In the genomic region with DNA sequence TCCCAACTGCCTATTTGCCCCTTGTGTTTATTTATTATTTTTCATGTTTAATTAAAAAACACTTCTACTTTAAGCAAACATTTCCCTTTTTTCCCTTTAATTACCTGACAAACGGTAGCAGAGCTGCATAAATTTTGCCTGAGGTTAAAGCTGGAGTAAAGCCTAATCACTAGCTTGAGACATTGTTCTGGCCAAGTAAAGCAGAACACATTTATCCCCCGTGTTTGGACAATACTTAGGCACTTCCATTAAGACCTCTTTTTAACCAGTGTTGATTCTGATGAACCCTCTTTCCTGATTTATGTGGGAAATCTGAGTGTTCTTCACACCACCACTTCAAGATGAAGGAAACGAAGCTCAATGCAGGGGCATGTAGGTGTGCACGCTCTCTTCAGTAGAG, we compare ENCODE assay signal across 23 cellular contexts. TPM values are rescaled to one million over a fixed set of nuclear protein-coding genes. Genes with fewer than 3 reads are reported as not detected.
DNase-seq lines count a peak whose midpoint lies in the region; TF ChIP-seq lines count a peak whose summit lies in the region.
"Had no signal": no experiment of that assay in that cellular context is flagged by ENCODE, and none has a peak within 500 bp of the region (broad histone marks: within the 10 kb centered on the region; RNA-seq: fewer than 3 reads in every experiment).

No MANE protein-coding gene starts in this region.

- H3K4me2 ChIP-seq in neural progenitor cell: peak overlapping the region; percentile 58

- H4K20me1 ChIP-seq in neural progenitor cell (ENCODE audit: low read depth): no peaks in the 10 kb centered on the region

- no peaks in the 10 kb centered on the region for H3K79me2 ChIP-seq in neural progenitor cell (ENCODE audit: low read depth)

- no peak overlapping the region for H3K27ac ChIP-seq in neural progenitor cell
- H3K27ac ChIP-seq: HL-60 had no signal

- peak; percentile 38 to 82 (median 74) for DNase-seq in NCI-H1417 (lab: John Stamatoyannopoulos, UW)
- no peak for DNase-seq in NCI-H1417 treated with DMSO at 0.1 percent for 48 hours (lab: John Stamatoyannopoulos, UW)
- peak; percentile 41 to 79 for DNase-seq in NCI-H2081 (lab: John Stamatoyannopoulos, UW)
- peak; percentile 66 for DNase-seq in NCI-H748 treated with DMSO at 0.1 percent for 48 hours (lab: John Stamatoyannopoulos, UW)
- DNase-seq in neural progenitor cell (ENCODE audit: low spot score): peak; percentile 65
- no peak for DNase-seq in NOMO-1 treated with DMSO at 0.1 percent for 48 hours (lab: John Stamatoyannopoulos, UW; ENCODE audit: unreplicated experiment)
- no peak for DNase-seq in cortex of kidney (lab: John Stamatoyannopoulos, UW)
- DNase-seq in activated naive CD4-positive, alpha-beta T cell treated with Interleukin-2 at 50 U/mL for 16 hours: no peak
- DNase-seq: BE2C; Caco-2; CD4-positive, CD25-positive, alpha-beta regulatory T cell; H7; Kasumi-1; MG63; NCI-H1048; NCI-H2227 treated with DMSO at 0.1 percent for 48 hours; NCI-H524 treated with DMSO at 0.1 percent for 48 hours; NK-92 treated with Interleukin-12 subunit alpha and Interleukin-12 subunit beta, amount 100 ng/mL, for 24 hours; SW 1271; T-helper 2 cell had no signal

- no peaks in the 10 kb centered on the region for H3K9me3 ChIP-seq in neural progenitor cell (ENCODE audit: low read depth)
- H3K9me3 ChIP-seq: BE2C, Caco-2, MG63 had no signal

- no peaks in the 10 kb centered on the region for H3K27me3 ChIP-seq in neural progenitor cell
- H3K27me3 ChIP-seq: BE2C, MG63 had no signal

- no peak overlapping the region for H3K4me3 ChIP-seq in neural progenitor cell
- H3K4me3 ChIP-seq: MG63 had no signal

- H2AFZ ChIP-seq in neural progenitor cell (replicated peaks): no peak overlapping the region

- H3K27me3 Mint-ChIP-seq in neural progenitor cell (ENCODE audit: insufficient read depth, low read depth): no peaks in the 10 kb centered on the region
- H3K27me3 Mint-ChIP-seq: CD4-positive, CD25-positive, alpha-beta regulatory T cell; IgD-negative memory B cell had no signal

- TF ChIP-seq CTCF in neural progenitor cell (IDR thresholded peaks at IDR 0.05): no peak

- H3K36me3 Mint-ChIP-seq in neural progenitor cell: peaks cover 2% of the 10 kb centered on the region
- H3K36me3 Mint-ChIP-seq: CD4-positive, CD25-positive, alpha-beta regulatory T cell had no signal

- H3K27ac Mint-ChIP-seq in neural progenitor cell: no peak overlapping the region
- H3K27ac Mint-ChIP-seq: CD4-positive, CD25-positive, alpha-beta regulatory T cell; IgD-negative memory B cell had no signal

- H3F3A ChIP-seq in neural progenitor cell (ENCODE audit: low read depth): peaks cover 4% of the 10 kb centered on the region

- H3K4me3 Mint-ChIP-seq in neural progenitor cell: no peak overlapping the region
- H3K4me3 Mint-ChIP-seq: CD4-positive, CD25-positive, alpha-beta regulatory T cell; IgD-negative memory B cell had no signal

- H3K9me3 Mint-ChIP-seq in neural progenitor cell: no peaks in the 10 kb centered on the region

- H3K4me1 Mint-ChIP-seq in neural progenitor cell: peaks cover 23% of the 10 kb centered on the region
- H3K4me1 Mint-ChIP-seq: CD4-positive, CD25-positive, alpha-beta regulatory T cell had no signal

- no peak overlapping the region for H3K9ac ChIP-seq in neural progenitor cell

- H3K4me1 ChIP-seq in neural progenitor cell: peaks cover 22% of the 10 kb centered on the region
- H3K4me1 ChIP-seq: BE2C, Caco-2 had no signal

- H3K36me3 ChIP-seq in neural progenitor cell: no peaks in the 10 kb centered on the region
- H3K36me3 ChIP-seq: BE2C had no signal

RNA-seq across cellular contexts. Expression of a gene that starts 54.5 kb away (rescaled TPM):
- total RNA-seq in neural progenitor cell (ENCODE audit: low replicate concordance): 1.2 and 2.4 TPM in 2 replicates
- total RNA-seq: CD4-positive, CD25-positive, alpha-beta regulatory T cell; OCI-LY7 had no signal

Comparison
In these comparisons a context has a peak if more than half of its experiments do, and no peak if none do; other contexts are left out.
1. DNase-seq: peak in NCI-H1417 (3 of 3), NCI-H2081 (2 of 2), NCI-H748 treated with DMSO at 0.1 percent for 48 hours (single experiment) and neural progenitor cell (single experiment); none in NCI-H1417 treated with DMSO at 0.1 percent for 48 hours (single experiment), NOMO-1 treated with DMSO at 0.1 percent for 48 hours (single experiment), cortex of kidney (single experiment) and activated naive CD4-positive, alpha-beta T cell treated with Interleukin-2 at 50 U/mL for 16 hours (single experiment).